In the genomic region with DNA sequence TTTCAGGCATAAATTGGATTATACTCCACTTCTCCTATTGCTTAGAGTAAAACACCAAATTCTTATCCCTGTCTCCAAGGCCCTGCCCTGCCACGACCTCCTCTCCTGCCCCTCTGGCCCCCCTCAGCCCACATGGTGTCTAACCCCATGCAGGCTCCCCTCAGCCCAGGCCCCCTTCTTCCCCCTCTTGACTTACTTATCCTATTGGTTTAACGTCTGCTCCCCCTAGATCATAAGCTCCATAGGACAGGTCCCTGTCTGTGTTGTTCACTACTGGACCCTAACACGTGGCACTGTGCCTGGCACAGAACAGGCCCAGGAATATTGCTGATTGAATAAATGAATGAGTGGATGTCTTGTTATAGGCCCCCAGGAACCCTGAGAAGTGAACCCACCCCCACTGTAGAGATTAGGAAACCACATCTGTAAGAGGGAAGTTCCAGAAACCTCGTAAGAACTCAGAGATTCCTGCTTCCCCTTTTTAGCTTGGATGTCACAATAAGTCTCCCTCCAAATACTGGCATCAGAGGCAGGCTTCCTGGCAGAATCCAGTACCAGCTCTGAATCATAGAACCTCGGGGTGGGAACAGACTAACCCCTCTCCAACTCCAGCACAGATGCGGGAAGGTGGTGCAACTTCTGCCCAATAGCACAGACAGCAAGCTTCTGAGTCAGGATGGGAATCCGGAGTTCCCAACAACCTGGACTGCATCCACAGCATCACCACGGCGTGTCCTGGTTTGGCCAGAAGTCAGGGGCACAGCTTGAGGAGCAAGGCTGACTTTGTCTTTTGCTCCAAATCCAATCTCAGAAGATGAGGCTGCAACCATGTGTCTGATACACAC, we compare ENCODE assay signal across 1 cellular context.
TF ChIP-seq lines count a peak whose summit lies in the region.

No MANE protein-coding gene starts in this region.

TF ChIP-seq in SK-N-SH treated with all-trans-retinoic acid at 6 μM for 48 hours, 23 proteins besides CTCF, POLR2A, EP300 and RAD21 (continued from another document):
- TF ChIP-seq, protein P1, sequence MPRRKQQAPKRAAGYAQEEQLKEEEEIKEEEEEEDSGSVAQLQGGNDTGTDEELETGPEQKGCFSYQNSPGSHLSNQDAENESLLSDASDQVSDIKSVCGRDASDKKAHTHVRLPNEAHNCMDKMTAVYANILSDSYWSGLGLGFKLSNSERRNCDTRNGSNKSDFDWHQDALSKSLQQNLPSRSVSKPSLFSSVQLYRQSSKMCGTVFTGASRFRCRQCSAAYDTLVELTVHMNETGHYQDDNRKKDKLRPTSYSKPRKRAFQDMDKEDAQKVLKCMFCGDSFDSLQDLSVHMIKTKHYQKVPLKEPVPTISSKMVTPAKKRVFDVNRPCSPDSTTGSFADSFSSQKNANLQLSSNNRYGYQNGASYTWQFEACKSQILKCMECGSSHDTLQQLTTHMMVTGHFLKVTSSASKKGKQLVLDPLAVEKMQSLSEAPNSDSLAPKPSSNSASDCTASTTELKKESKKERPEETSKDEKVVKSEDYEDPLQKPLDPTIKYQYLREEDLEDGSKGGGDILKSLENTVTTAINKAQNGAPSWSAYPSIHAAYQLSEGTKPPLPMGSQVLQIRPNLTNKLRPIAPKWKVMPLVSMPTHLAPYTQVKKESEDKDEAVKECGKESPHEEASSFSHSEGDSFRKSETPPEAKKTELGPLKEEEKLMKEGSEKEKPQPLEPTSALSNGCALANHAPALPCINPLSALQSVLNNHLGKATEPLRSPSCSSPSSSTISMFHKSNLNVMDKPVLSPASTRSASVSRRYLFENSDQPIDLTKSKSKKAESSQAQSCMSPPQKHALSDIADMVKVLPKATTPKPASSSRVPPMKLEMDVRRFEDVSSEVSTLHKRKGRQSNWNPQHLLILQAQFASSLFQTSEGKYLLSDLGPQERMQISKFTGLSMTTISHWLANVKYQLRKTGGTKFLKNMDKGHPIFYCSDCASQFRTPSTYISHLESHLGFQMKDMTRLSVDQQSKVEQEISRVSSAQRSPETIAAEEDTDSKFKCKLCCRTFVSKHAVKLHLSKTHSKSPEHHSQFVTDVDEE (CRISPR knock-in tag; IDR thresholded peaks at IDR 0.05), result no peak
- TF ChIP-seq ZNF70 (CRISPR knock-in tag; IDR thresholded peaks at IDR 0.05), result no peak
- no peak for TF ChIP-seq TCF4 (CRISPR knock-in tag; IDR thresholded peaks at IDR 0.05; ENCODE audit: borderline replicate concordance)
- no peak for TF ChIP-seq RARB (CRISPR knock-in tag; IDR thresholded peaks at IDR 0.05)
- TF ChIP-seq ZNF565 (CRISPR knock-in tag; conservative IDR thresholded peaks at IDR 0.05; ENCODE audit: low read depth), result no peak
- no peak for TF ChIP-seq CSDC2 (CRISPR knock-in tag; IDR thresholded peaks at IDR 0.05)
- TF ChIP-seq PPARA (CRISPR knock-in tag; IDR thresholded peaks at IDR 0.05; ENCODE audit: borderline replicate concordance), result no peak
- TF ChIP-seq ISL1 (CRISPR knock-in tag; IDR thresholded peaks at IDR 0.05), result no peak
- TF ChIP-seq, protein P2, sequence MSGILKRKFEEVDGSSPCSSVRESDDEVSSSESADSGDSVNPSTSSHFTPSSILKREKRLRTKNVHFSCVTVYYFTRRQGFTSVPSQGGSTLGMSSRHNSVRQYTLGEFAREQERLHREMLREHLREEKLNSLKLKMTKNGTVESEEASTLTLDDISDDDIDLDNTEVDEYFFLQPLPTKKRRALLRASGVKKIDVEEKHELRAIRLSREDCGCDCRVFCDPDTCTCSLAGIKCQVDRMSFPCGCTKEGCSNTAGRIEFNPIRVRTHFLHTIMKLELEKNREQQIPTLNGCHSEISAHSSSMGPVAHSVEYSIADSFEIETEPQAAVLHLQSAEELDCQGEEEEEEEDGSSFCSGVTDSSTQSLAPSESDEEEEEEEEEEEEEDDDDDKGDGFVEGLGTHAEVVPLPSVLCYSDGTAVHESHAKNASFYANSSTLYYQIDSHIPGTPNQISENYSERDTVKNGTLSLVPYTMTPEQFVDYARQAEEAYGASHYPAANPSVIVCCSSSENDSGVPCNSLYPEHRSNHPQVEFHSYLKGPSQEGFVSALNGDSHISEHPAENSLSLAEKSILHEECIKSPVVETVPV (CRISPR knock-in tag; IDR thresholded peaks at IDR 0.05), result no peak
- TF ChIP-seq ZC3H10 (CRISPR knock-in tag; IDR thresholded peaks at IDR 0.05), result no peak
